Comparison of ENCODE assay signal across 8 cellular contexts in the genomic region with DNA sequence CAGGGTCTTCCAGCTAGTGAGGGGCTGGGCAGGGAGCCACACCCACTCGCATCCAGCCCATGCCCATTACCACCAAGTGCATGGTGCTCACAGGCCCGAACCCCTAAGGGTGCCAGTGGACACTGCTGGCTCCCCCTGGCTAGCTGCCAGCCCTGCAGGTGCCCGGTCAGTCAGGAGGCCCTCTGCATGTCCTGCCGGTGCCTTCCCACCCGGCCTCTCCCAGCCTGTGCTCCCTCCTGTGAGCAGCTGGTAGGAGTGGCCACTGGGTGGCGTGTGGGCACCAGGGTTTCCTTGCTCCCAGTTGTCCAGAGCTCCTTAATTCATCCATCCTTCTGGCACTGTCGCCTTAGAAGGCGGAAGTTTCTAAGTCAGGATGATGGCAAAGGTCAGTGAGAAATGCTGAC. TPM values are rescaled to one million over a fixed set of nuclear protein-coding genes. Genes with fewer than 3 reads are reported as not detected.
DNase-seq lines count a peak whose midpoint lies in the region; ATAC-seq and TF ChIP-seq lines count a peak whose summit lies in the region.

No MANE protein-coding gene starts in this region.

- H3K4me1 ChIP-seq in smooth muscle cell (ENCODE audit: low read depth), result no peaks in the 10 kb centered on the region
- peaks cover 13% of the 10 kb centered on the region for H3K4me1 ChIP-seq in CD8-positive, alpha-beta T cell (ENCODE audit: insufficient read depth, low read length)

- ATAC-seq in Right ventricle myocardium superior (ENCODE audit: poor library complexity), result peak; percentile 55
- ATAC-seq in CD8-positive, alpha-beta T cell, result no peak

- no peak overlapping the region for H3K27ac Mint-ChIP-seq in glutamatergic neuron (ENCODE audit: unreplicated experiment)
- H3K27ac Mint-ChIP-seq in CD8-positive, alpha-beta T cell, result no peak overlapping the region

- H3F3A ChIP-seq in smooth muscle cell (ENCODE audit: low read depth), result no peaks in the 10 kb centered on the region

- peak; percentile 62 for DNase-seq in Right ventricle myocardium superior
- no peak for DNase-seq in cardiac septum (ENCODE audit: low spot score)
- peak; percentile 26 for DNase-seq in NCI-H1048 (lab: John Stamatoyannopoulos, UW)
- peak; percentile 26 for DNase-seq in T1000 (lab: John Stamatoyannopoulos, UW)
- DNase-seq in glutamatergic neuron, result peak; percentile 84
- no peak for DNase-seq in smooth muscle cell (lab: John Stamatoyannopoulos, UW; ENCODE audit: unreplicated experiment)
- DNase-seq in NK-92 (lab: John Stamatoyannopoulos, UW; ENCODE audit: unreplicated experiment), result no peak
- no peak for DNase-seq in CD8-positive, alpha-beta T cell

- H3K9me3 Mint-ChIP-seq in glutamatergic neuron (ENCODE audit: unreplicated experiment), result peaks cover 11% of the 10 kb centered on the region
- no peaks in the 10 kb centered on the region for H3K9me3 Mint-ChIP-seq in CD8-positive, alpha-beta T cell

- no peaks in the 10 kb centered on the region for H3K9me3 ChIP-seq in smooth muscle cell (replicated peaks; ENCODE audit: low read depth)
- no peaks in the 10 kb centered on the region for H3K9me3 ChIP-seq in CD8-positive, alpha-beta T cell (ENCODE audit: low read length)

- H2AFZ ChIP-seq in smooth muscle cell (ENCODE audit: low read depth), result no peak overlapping the region

- TF ChIP-seq CTCF in glutamatergic neuron (IDR thresholded peaks at IDR 0.05; ENCODE audit: partially characterized antibody, unreplicated experiment) (peak; percentile 83), smooth muscle cell (IDR thresholded peaks at IDR 0.05; ENCODE audit: borderline replicate concordance, insufficient read depth, poor library complexity, severe bottlenecking) (peak; percentile 59)
- TF ChIP-seq CTCF in CD8-positive, alpha-beta T cell (IDR thresholded peaks at IDR 0.05), result no peak

- H3K4me2 ChIP-seq in smooth muscle cell, result no peak overlapping the region

- peaks cover 28% of the 10 kb centered on the region for H3K4me1 Mint-ChIP-seq in glutamatergic neuron (ENCODE audit: low read depth, unreplicated experiment)
- peaks cover 29% of the 10 kb centered on the region for H3K4me1 Mint-ChIP-seq in CD8-positive, alpha-beta T cell (ENCODE audit: low read depth)

- H3K27me3 ChIP-seq in smooth muscle cell (ENCODE audit: low read depth), result no peaks in the 10 kb centered on the region
- no peaks in the 10 kb centered on the region for H3K27me3 ChIP-seq in CD8-positive, alpha-beta T cell (ENCODE audit: insufficient read depth, low read length)

- H3K36me3 Mint-ChIP-seq in glutamatergic neuron (ENCODE audit: unreplicated experiment), result peaks cover 27% of the 10 kb centered on the region
- H3K36me3 Mint-ChIP-seq in CD8-positive, alpha-beta T cell, result peaks cover 84% of the 10 kb centered on the region

- CTCF ChIA-PET in CD8-positive, alpha-beta T cell (lab: Charles Lee), result interaction anchor here (2.8 kb wide), 1 partner anchor 9 kb away, joined by 16 read pairs; no protein-coding TSS in a partner anchor

- H3K27ac ChIP-seq in smooth muscle cell (ENCODE audit: low read depth), result no peak overlapping the region
- H3K27ac ChIP-seq in CD8-positive, alpha-beta T cell (ENCODE audit: low read depth, low read length), result no peak overlapping the region

- no peak overlapping the region for H3K4me3 ChIP-seq in smooth muscle cell
- no peak overlapping the region for H3K4me3 ChIP-seq in CD8-positive, alpha-beta T cell (ENCODE audit: low read depth, low read length)

- H3K79me2 ChIP-seq in smooth muscle cell (ENCODE audit: low read depth), result no peaks in the 10 kb centered on the region

- H3K36me3 ChIP-seq in smooth muscle cell (ENCODE audit: low read depth), result no peaks in the 10 kb centered on the region
- H3K36me3 ChIP-seq in CD8-positive, alpha-beta T cell (ENCODE audit: insufficient read depth, low read length), result peaks cover 35% of the 10 kb centered on the region

- no peak overlapping the region for H3K9ac ChIP-seq in smooth muscle cell (ENCODE audit: low read depth)

- 47% methylated on average over 8 of the region's 8 CpGs for WGBS in smooth muscle cell (ENCODE audit: low lambda C conversion rate)

- intact Hi-C loops in Right ventricle myocardium superior (cut with DNase I) (no loop called here), cardiac septum (cut with DNase I) (loop anchor here (5.0 kb wide), 1 partner anchor 289 kb away; no protein-coding TSS in a partner anchor)
- intact Hi-C loops in CD8-positive, alpha-beta T cell (cut with DNase I, micrococcal nuclease), result no loop called here

- H3K4me3 Mint-ChIP-seq in glutamatergic neuron (ENCODE audit: unreplicated experiment), result no peak overlapping the region
- H3K4me3 Mint-ChIP-seq in CD8-positive, alpha-beta T cell, result no peak overlapping the region

- POLR2A ChIA-PET in CD8-positive, alpha-beta T cell (lab: Charles Lee), result no interaction called here

- H4K20me1 ChIP-seq in smooth muscle cell (ENCODE audit: low read depth), result no peaks in the 10 kb centered on the region

- H3K27me3 Mint-ChIP-seq in glutamatergic neuron (ENCODE audit: unreplicated experiment), result peaks cover 22% of the 10 kb centered on the region
- H3K27me3 Mint-ChIP-seq in CD8-positive, alpha-beta T cell (ENCODE audit: low read depth), result no peaks in the 10 kb centered on the region

RNA-seq across cellular contexts. Expression of a gene that starts 33.4 kb away (rescaled TPM):
- total RNA-seq in Right ventricle myocardium superior (97.8 TPM), cardiac septum (106 TPM), glutamatergic neuron (ENCODE audit: unreplicated experiment) (46.1 TPM), smooth muscle cell (71.5 and 74.2 TPM in 2 replicates)
- polyA plus RNA-seq in smooth muscle cell, result 75.8 and 91.2 TPM in 2 replicates
- total RNA-seq in CD8-positive, alpha-beta T cell, result 10 to 100 TPM; 12.8 to 12.9 TPM

RNA-seq across cellular contexts. Expression of a gene that starts 42.0 kb away (rescaled TPM):
- not detected for total RNA-seq in Right ventricle myocardium superior
- 0.03 TPM for total RNA-seq in cardiac septum
- total RNA-seq in glutamatergic neuron (ENCODE audit: unreplicated experiment), result 2.1 TPM
- not detected in 2 replicates for total RNA-seq in smooth muscle cell
- polyA plus RNA-seq in smooth muscle cell, result 0.39 TPM in 1 of 2 replicates, not detected in the other
- total RNA-seq in CD8-positive, alpha-beta T cell, result under 1 TPM in 1 of 2 experiments, not detected in 1; 0.08 TPM

Comparison
In these comparisons a context has a peak if more than half of its experiments do, and no peak if none do; other contexts are left out.
1. DNase-seq: peak in Right ventricle myocardium superior (single experiment), NCI-H1048 (single experiment), T1000 (single experiment) and glutamatergic neuron (single experiment); none in cardiac septum (single experiment), smooth muscle cell (single experiment), NK-92 (single experiment) and CD8-positive, alpha-beta T cell (0 of 7).